Comparison of ENCODE assay signal across 8 cellular contexts in genomic region chr6:42781811-42782688, GRCh38. TPM values are rescaled to one million over a fixed set of nuclear protein-coding genes. Genes with fewer than 3 reads are reported as not detected.
DNase-seq lines count a peak whose midpoint lies in the region; ATAC-seq, FAIRE-seq and TF ChIP-seq lines count a peak whose summit lies in the region.

BICRAL (plus strand) TSS chr6:42782052; CDS start chr6:42822023, 39,971 bp downstream.

- FAIRE-seq in pancreas (lab: Jason Lieb, UNC) = no peak

- H3K27me3 ChIP-seq in pancreas (no peaks in the 10 kb centered on the region), thyroid gland (no peaks in the 10 kb centered on the region)

- no peaks in the 10 kb centered on the region for H3K9me3 ChIP-seq in pancreas
- H3K9me3 ChIP-seq in thyroid gland = no peaks in the 10 kb centered on the region

- H3K4me3 Mint-ChIP-seq in activated naive CD8-positive, alpha-beta T cell treated with anti-CD3 and anti-CD28 coated beads, Interleukin-2, amount 10 ng/mL, durations not matched to agents 7 days and 5 days = peak within 1 kb of the TSS; percentile 95

- peaks cover 39% of the 10 kb centered on the region for H3K4me1 Mint-ChIP-seq in activated naive CD8-positive, alpha-beta T cell treated with anti-CD3 and anti-CD28 coated beads, Interleukin-2, amount 10 ng/mL, durations not matched to agents 7 days and 5 days

- H3K4me1 ChIP-seq in pancreas (peaks cover 5 to 34% (median 6%) of the 10 kb centered on the region in 3 donors), thyroid gland (peaks cover 39 to 60% of the 10 kb centered on the region in 2 donors)

- intact Hi-C loops in Right ventricle myocardium superior (cut with DNase I) (no loop called here), pancreas (cut with DNase I) (no loop called here), thyroid gland (cut with DNase I) (no loop called here)

- H3K36me3 Mint-ChIP-seq in activated naive CD8-positive, alpha-beta T cell treated with anti-CD3 and anti-CD28 coated beads, Interleukin-2, amount 10 ng/mL, durations not matched to agents 7 days and 5 days = peaks cover 10% of the 10 kb centered on the region

- H3K9me3 Mint-ChIP-seq in activated naive CD8-positive, alpha-beta T cell treated with anti-CD3 and anti-CD28 coated beads, Interleukin-2, amount 10 ng/mL, durations not matched to agents 7 days and 5 days = no peaks in the 10 kb centered on the region

- H3K4me3 ChIP-seq in NB4 (ENCODE audit: low read depth, low read length) (peak within 1 kb of the TSS; percentile 85), pancreas (peak within 1 kb of the TSS; percentile 55 to 97 (median 66)), thyroid gland (replicated peaks in 1 of 3) (peak within 1 kb of the TSS; percentile 77 to 92 (median 90))

- no peaks in the 10 kb centered on the region for H3K27me3 Mint-ChIP-seq in activated naive CD8-positive, alpha-beta T cell treated with anti-CD3 and anti-CD28 coated beads, Interleukin-2, amount 10 ng/mL, durations not matched to agents 7 days and 5 days

- peak; percentile 62 for DNase-seq in GDM1 (lab: John Stamatoyannopoulos, UW)
- DNase-seq in NB4 (ENCODE audit: low read depth) = peak; percentile 83
- peak; percentile 64 for DNase-seq in T follicular helper cell (ENCODE audit: low read depth)
- peak; percentile 82 for DNase-seq in activated naive CD8-positive, alpha-beta T cell treated with anti-CD3 and anti-CD28 coated beads, Interleukin-2, amount 10 ng/mL, durations not matched to agents 7 days and 5 days
- DNase-seq in Right ventricle myocardium superior = peak; percentile 67
- peak in 5 of 6 donors; percentile 61 to 82 (median 68) for DNase-seq in pancreas
- peak; percentile 58 to 68 for DNase-seq in thyroid gland

- TF ChIP-seq POLR2A in NB4 (IDR thresholded peaks at IDR 0.05; ENCODE audit: extremely low read depth, insufficient read length) (peak; percentile 45), thyroid gland (IDR thresholded peaks at IDR 0.05) (peak in 1 of 2 donors; percentile 52)

- WGBS in pancreas, 2 donors = 1% methylated on average over 25 to 68 of the region's 70 CpGs
- WGBS in thyroid gland, 2 donors = 0 to 1% methylated on average over 40 to 64 of the region's 70 CpGs

- peak within 1 kb of the TSS; percentile 99 for H3K27ac Mint-ChIP-seq in activated naive CD8-positive, alpha-beta T cell treated with anti-CD3 and anti-CD28 coated beads, Interleukin-2, amount 10 ng/mL, durations not matched to agents 7 days and 5 days

- H3K36me3 ChIP-seq in pancreas (no peaks in the 10 kb centered on the region), thyroid gland (no peaks in the 10 kb centered on the region)

- POLR2A ChIA-PET in activated naive CD8-positive, alpha-beta T cell treated with anti-CD3 and anti-CD28 coated beads, Interleukin-2, amount 10 ng/mL, durations not matched to agents 7 days and 5 days (lab: Charles Lee) = interaction anchor here (0.6 to 22.2 kb wide), 27 partner anchors 10 to 847 kb away, joined by 3 to 450 read pairs (median 5); partner anchors contain the start of genes CNPY3, GTPBP2, PEX6 and RPL7L1

- peak; percentile 24 for ATAC-seq in activated naive CD8-positive, alpha-beta T cell treated with anti-CD3 and anti-CD28 coated beads, Interleukin-2, amount 10 ng/mL, durations not matched to agents 7 days and 5 days (ENCODE audit: low read depth)
- ATAC-seq in Right ventricle myocardium superior (ENCODE audit: poor library complexity) (peak; percentile 30), pancreas (peak; percentile 22 to 62 (median 44)), HG02970 (IDR thresholded peaks at IDR 0.05; ENCODE audit: low FRiP score, unreplicated experiment) (no peak)

- TF ChIP-seq CTCF in NB4 (IDR thresholded peaks at IDR 0.05; ENCODE audit: low read depth, low read length) = no peak
- no peak for TF ChIP-seq CTCF in pancreas (IDR thresholded peaks at IDR 0.05)
- TF ChIP-seq CTCF in thyroid gland (IDR thresholded peaks at IDR 0.05) = no peak

- H3K27ac ChIP-seq in pancreas (peak within 1 kb of the TSS; percentile 98 to 100 (median 100)), thyroid gland (peak within 1 kb of the TSS; percentile 100)

RNA-seq across cellular contexts. Expression of gene BICRAL, which starts in this region (rescaled TPM):
- total RNA-seq in activated naive CD8-positive, alpha-beta T cell treated with anti-CD3 and anti-CD28 coated beads, Interleukin-2, amount 10 ng/mL, durations not matched to agents 7 days and 5 days = 10 to 100 TPM; 28.3 to 29.6 TPM
- total RNA-seq in Right ventricle myocardium superior (10.8 TPM), pancreas (10 to 100 TPM in 1 of 6 donors, 1 to 10 TPM in 5; 6.3 to 10.5 (median 7.4) TPM), thyroid gland (10 to 100 TPM; 19.9 to 24.5 (median 23.6) TPM)
- polyA plus RNA-seq in pancreas = 1 to 10 TPM; 2.9 to 5.3 TPM
